In genomic region chr3:279325-279724, GRCh38 we compare ENCODE assay signal across 15 cellular contexts.
"Had no signal": no experiment of that assay in that cellular context is flagged by ENCODE, and none has a peak within 500 bp of the region (broad histone marks: within the 10 kb centered on the region; RNA-seq: fewer than 3 reads in every experiment).

No MANE protein-coding gene starts in this region.

- H3K4me3 ChIP-seq: coronary artery, esophagus squamous epithelium, sigmoid colon, tibial artery had no signal

- H3K4me1 ChIP-seq: esophagus squamous epithelium, sigmoid colon, tibial artery had no signal

- DNase-seq: activated CD4-positive, alpha-beta T cell treated with anti-CD3 and anti-CD28 coated beads for 48 hours; activated CD8-positive, alpha-beta memory T cell treated with anti-CD3 and anti-CD28 coated beads, Interleukin-2, amount 50 U/mL, for 4 hours; activated CD8-positive, alpha-beta T cell treated with anti-CD3 and anti-CD28 coated beads, Interleukin-2, amount 10 ng/mL, durations not matched to agents 7 days and 5 days; activated effector memory CD4-positive, alpha-beta T cell treated with anti-CD3 and anti-CD28 coated beads, Interleukin-2, amount 50 U/mL, for 16 hours; activated T-cell treated with anti-CD3 and anti-CD28 coated beads, Interleukin-2, amount 50 U/mL, for 48 hours; effector CD8-positive, alpha-beta T cell; esophagus squamous epithelium; foreskin fibroblast; sigmoid colon; stimulated activated CD4-positive, alpha-beta T cell treated with anti-CD3 and anti-CD28 coated beads, Interleukin-1b, Interleukin-23, amount 100 ng/mL, for 48 hours; T-helper 17 cell; tibial artery; WERI-Rb-1 had no signal

- H3K27ac ChIP-seq: coronary artery, esophagus squamous epithelium, sigmoid colon, tibial artery, WERI-Rb-1 had no signal

- H3K9me3 ChIP-seq: esophagus squamous epithelium, sigmoid colon, tibial artery had no signal

- H3K27me3 ChIP-seq: esophagus squamous epithelium, sigmoid colon, tibial artery had no signal

- H3K36me3 ChIP-seq: esophagus squamous epithelium, sigmoid colon, tibial artery, WERI-Rb-1 had no signal

- ATAC-seq: activated CD8-positive, alpha-beta T cell treated with anti-CD3 and anti-CD28 coated beads, Interleukin-2, amount 10 ng/mL, durations not matched to agents 7 days and 5 days; activated naive CD4-positive, alpha-beta T cell treated with anti-CD3 and anti-CD28 coated beads, Interleukin-2, amount 50 U/mL, for 72 hours had no signal
